ENCODE assay signal across 15 cellular contexts in genomic region chr2:203809084-203809521, GRCh38. TPM values are rescaled to one million over a fixed set of nuclear protein-coding genes. Genes with fewer than 3 reads are reported as not detected.
DNase-seq lines count a peak whose midpoint lies in the region; ATAC-seq and TF ChIP-seq lines count a peak whose summit lies in the region.
"Had no signal": no experiment of that assay in that cellular context is flagged by ENCODE, and none has a peak within 500 bp of the region (broad histone marks: within the 10 kb centered on the region; RNA-seq: fewer than 3 reads in every experiment).

No MANE protein-coding gene starts in this region.

- peaks cover 17% of the 10 kb centered on the region; the same call in 1 of the 2 replicates for H3F3A ChIP-seq in PC-9 (ENCODE audit: insufficient read depth, low read depth)

- H3K4me1 ChIP-seq in neuronal stem cell (ENCODE audit: control insufficient read depth in 2 of 2, insufficient read depth in 1 of 2, low read depth in 1 of 2, low read length in 2 of 2): peaks cover 8 to 17% of the 10 kb centered on the region in 2 donors
- peaks cover 16% of the 10 kb centered on the region for H3K4me1 ChIP-seq in PC-9 (replicated peaks; ENCODE audit: insufficient read depth)

- H4K8ac ChIP-seq in neuronal stem cell (ENCODE audit: low read depth, low read length): no peak overlapping the region

- H3K27ac ChIP-seq in neuronal stem cell (replicated peaks; ENCODE audit: low read length): no peak overlapping the region
- H3K27ac ChIP-seq in PC-9: no peak overlapping the region
- H3K27ac ChIP-seq: C4-2B, colonic mucosa had no signal

- H3K9me3 ChIP-seq in MG63 (peaks cover 5% of the 10 kb centered on the region), neuronal stem cell (replicated peaks in 1 of 2; ENCODE audit: control insufficient read depth in 2 of 2, insufficient read depth in 1 of 2, low read depth in 1 of 2, low read length in 2 of 2) (peaks cover 1 to 6% of the 10 kb centered on the region in 2 donors), PC-9 (ENCODE audit: insufficient read depth, low read depth) (no peaks in the 10 kb centered on the region)
- H3K9me3 ChIP-seq: colonic mucosa had no signal

- no TSS peak for BruUV-seq in PC-9 (replicated peaks; lab: Mats Ljungman, UMichigan)

- no peaks in the 10 kb centered on the region for H3K9me2 ChIP-seq in PC-9 (ENCODE audit: insufficient read depth)

- H3K4ac ChIP-seq in neuronal stem cell (ENCODE audit: low read length): no peak overlapping the region

- no peaks in the 10 kb centered on the region for H4K20me1 ChIP-seq in PC-9 (ENCODE audit: insufficient read depth)

- no peak overlapping the region for H2BK120ac ChIP-seq in neuronal stem cell (ENCODE audit: low read depth, low read length)

- H2BK12ac ChIP-seq in neuronal stem cell (ENCODE audit: low read length): no peak overlapping the region

- in situ Hi-C loops in GM13977 (cut with MboI; ENCODE audit: low pct_unique_long_range_greater_than_20kb, low sequenced_read_pairs, unreplicated experiment): no loop called here

- H3K9ac ChIP-seq in neuronal stem cell (ENCODE audit: low read depth, low read length, poor library complexity): no peak overlapping the region

- CTCF ChIA-PET in PC-9 (lab: Charles Lee): no interaction called here

- H3K4me3 ChIP-seq in MG63: no peak overlapping the region
- H3K4me3 ChIP-seq in neuronal stem cell (ENCODE audit: low read length in 2 of 2): no peak overlapping the region
- no peak overlapping the region for H3K4me3 ChIP-seq in PC-9
- H3K4me3 ChIP-seq: colonic mucosa had no signal

- H3K4me2 ChIP-seq in neuronal stem cell (ENCODE audit: insufficient read depth, low read length, poor library complexity, severe bottlenecking) (no peak overlapping the region), PC-9 (no peak overlapping the region)

- H2AFZ ChIP-seq in neuronal stem cell (ENCODE audit: low read length) (peak overlapping the region; percentile 63), PC-9 (no peak overlapping the region)

- no peaks in the 10 kb centered on the region for H3K79me1 ChIP-seq in neuronal stem cell (ENCODE audit: low read depth, low read length)

- POLR2A ChIA-PET in PC-9 (lab: Charles Lee; ENCODE audit: unreplicated experiment): no interaction called here

- no peak overlapping the region for H2BK15ac ChIP-seq in neuronal stem cell (ENCODE audit: low read length)

- ATAC-seq in GM19452 (IDR thresholded peaks at IDR 0.05; ENCODE audit: unreplicated experiment): no peak
- ATAC-seq: Panc1; right cardiac atrium; stimulated activated naive CD8-positive, alpha-beta T cell treated with anti-CD3 and anti-CD28 coated beads, Interleukin-15, Interleukin-2, amounts not matched to agents 100 U/mL and 50 U/mL, for 24 hours had no signal

- H4K91ac ChIP-seq in neuronal stem cell (ENCODE audit: low read depth, low read length, poor library complexity): no peak overlapping the region

- no peak overlapping the region for H2AK5ac ChIP-seq in neuronal stem cell (ENCODE audit: low read depth, low read length)

- H2BK5ac ChIP-seq in neuronal stem cell (ENCODE audit: low read length): no peak overlapping the region

- no peaks in the 10 kb centered on the region for H3K79me2 ChIP-seq in PC-9 (ENCODE audit: low read depth)

- DNase-seq in Daoy (ENCODE audit: low read depth): peak; percentile 54
- DNase-seq in MG63: peak; percentile 40
- peak; percentile 42 for DNase-seq in dedifferentiated amniotic fluid mesenchymal stem cell (ENCODE audit: extremely low spot score)
- DNase-seq in neuronal stem cell (ENCODE audit: low spot score): peak; percentile 29
- no peak for DNase-seq in PC-9
- DNase-seq in DMS 273 treated with DMSO at 0.1 percent for 48 hours (lab: John Stamatoyannopoulos, UW): no peak
- DNase-seq in GM13977 (ENCODE audit: low spot score): no peak
- DNase-seq: activated CD4-positive, alpha-beta memory T cell treated with anti-CD3 and anti-CD28 coated beads for 36 hours; colonic mucosa; kidney; right cardiac atrium; stimulated activated naive CD8-positive, alpha-beta T cell treated with anti-CD3 and anti-CD28 coated beads, Interleukin-15, Interleukin-2, amounts not matched to agents 100 U/mL and 50 U/mL, for 24 hours had no signal

- H3K36me3 ChIP-seq in MG63: no peaks in the 10 kb centered on the region; the same call in 1 of the 2 replicates
- H3K36me3 ChIP-seq in neuronal stem cell (replicated peaks in 1 of 2; ENCODE audit: control insufficient read depth in 2 of 2, insufficient read depth in 2 of 2, low read length in 2 of 2): no peaks in the 10 kb centered on the region
- no peaks in the 10 kb centered on the region for H3K36me3 ChIP-seq in PC-9 (ENCODE audit: low read depth)
- H3K36me3 ChIP-seq: colonic mucosa had no signal

- no peak for TF ChIP-seq CTCF in PC-9 (conservative IDR thresholded peaks at IDR 0.05)
- no peak for TF ChIP-seq CTCF in GM13977 (IDR thresholded peaks at IDR 0.05; ENCODE audit: extremely low read depth, insufficient read depth, missing control alignments)

- no peaks in the 10 kb centered on the region for H3K27me3 ChIP-seq in MG63
- no peaks in the 10 kb centered on the region for H3K27me3 ChIP-seq in neuronal stem cell (ENCODE audit: control insufficient read depth in 3 of 3, insufficient read depth in 3 of 3, low read depth in 1 of 3, low read length in 3 of 3)
- no peaks in the 10 kb centered on the region for H3K27me3 ChIP-seq in PC-9 (ENCODE audit: insufficient read depth, low read depth)
- H3K27me3 ChIP-seq: colonic mucosa had no signal

- no CpG with 5 or more reads among the region's 2 CpGs for WGBS in neuronal stem cell (ENCODE audit: extremely low coverage in 2 of 2, insufficient read length in 2 of 2, insufficient replicate concordance in 1 of 2), 2 donors

- intact Hi-C loops in PC-9 (cut with micrococcal nuclease; ENCODE audit: unreplicated experiment): no loop called here

- H3K14ac ChIP-seq in neuronal stem cell (ENCODE audit: low read length): no peak overlapping the region

- H3K23ac ChIP-seq in neuronal stem cell (ENCODE audit: low read depth, low read length, poor library complexity): no peak overlapping the region

- no peak overlapping the region for H3K18ac ChIP-seq in neuronal stem cell (ENCODE audit: low read length)

RNA-seq across cellular contexts. Expression of gene CTLA4, which starts 58.5 kb away (rescaled TPM):
- total RNA-seq in Daoy (2014; rRNA removed; shearing (Covaris generic)): not detected in 2 replicates
- total RNA-seq in MG63 (2014; rRNA removed; shearing (Covaris generic); ENCODE audit: low replicate concordance): not detected in 2 replicates
- polyA plus RNA-seq in neuronal stem cell (2013, experiment 1 of 2): not detected
- not detected for polyA plus RNA-seq in neuronal stem cell (2013, experiment 2 of 2)
- total RNA-seq in PC-9 (2021): not detected in 2 replicates
- total RNA-seq: right cardiac atrium had no signal

Comparison
In these comparisons a context has a peak if more than half of its experiments do, and no peak if none do; other contexts are left out.
1. DNase-seq: peak in Daoy (single experiment), MG63 (single experiment), dedifferentiated amniotic fluid mesenchymal stem cell (single experiment) and neuronal stem cell (single experiment); none in PC-9 (0 of 2), DMS 273 treated with DMSO at 0.1 percent for 48 hours (single experiment) and GM13977 (single experiment).